In genomic region chr1:46407636-46408035, GRCh38 we compare ENCODE assay signal across 22 cellular contexts.
"Had no signal": no experiment of that assay in that cellular context is flagged by ENCODE, and none has a peak within 500 bp of the region (broad histone marks: within the 10 kb centered on the region; RNA-seq: fewer than 3 reads in every experiment).

No MANE protein-coding gene starts in this region.

- H3K36me3 ChIP-seq: uterus had no signal

- ATAC-seq: left lung; mucosa of descending colon; naive thymus-derived CD4-positive, alpha-beta T cell had no signal

- H3K27me3 Mint-ChIP-seq: activated CD4-positive, alpha-beta memory T cell treated with anti-CD3 and anti-CD28 coated beads for 36 hours; naive thymus-derived CD4-positive, alpha-beta T cell; stimulated activated naive CD8-positive, alpha-beta T cell treated with anti-CD3 and anti-CD28 coated beads, Interleukin-15, Interleukin-2, amounts not matched to agents 100 ng/mL and 50 ng/mL, for 24 hours had no signal

- H3K27me3 ChIP-seq: left lung, tibial nerve, uterus had no signal

- H3K4me3 ChIP-seq: coronary artery, left lung, mucosa of descending colon, tibial nerve, uterus had no signal

- H3K36me3 Mint-ChIP-seq: activated CD4-positive, alpha-beta memory T cell treated with anti-CD3 and anti-CD28 coated beads for 36 hours had no signal

- H3K4me3 Mint-ChIP-seq: activated CD4-positive, alpha-beta memory T cell treated with anti-CD3 and anti-CD28 coated beads for 36 hours; stimulated activated naive CD8-positive, alpha-beta T cell treated with anti-CD3 and anti-CD28 coated beads, Interleukin-15, Interleukin-2, amounts not matched to agents 100 ng/mL and 50 ng/mL, for 24 hours; T-helper 2 cell treated with Interferon-gamma antibody and Interleukin-4, amounts not matched to agents 5 μg/mL and 100 μg/mL, for 36 hours had no signal

- H3K9me3 Mint-ChIP-seq: activated CD4-positive, alpha-beta memory T cell treated with anti-CD3 and anti-CD28 coated beads for 36 hours; naive thymus-derived CD4-positive, alpha-beta T cell; stimulated activated naive CD8-positive, alpha-beta T cell treated with anti-CD3 and anti-CD28 coated beads, Interleukin-15, Interleukin-2, amounts not matched to agents 100 ng/mL and 50 ng/mL, for 24 hours; T-helper 2 cell treated with Interferon-gamma antibody and Interleukin-4, amounts not matched to agents 5 μg/mL and 100 μg/mL, for 36 hours had no signal

- H3K9me3 ChIP-seq: left lung, mucosa of descending colon, tibial nerve, uterus had no signal

- H3K27ac Mint-ChIP-seq: activated CD4-positive, alpha-beta memory T cell treated with anti-CD3 and anti-CD28 coated beads for 36 hours; naive thymus-derived CD4-positive, alpha-beta T cell; stimulated activated naive CD8-positive, alpha-beta T cell treated with anti-CD3 and anti-CD28 coated beads, Interleukin-15, Interleukin-2, amounts not matched to agents 100 ng/mL and 50 ng/mL, for 24 hours; T-helper 2 cell treated with Interferon-gamma antibody and Interleukin-4, amounts not matched to agents 5 μg/mL and 100 μg/mL, for 36 hours had no signal

- FAIRE-seq: endometrium, frontal cortex, TTC549 had no signal

- H3K27ac ChIP-seq: coronary artery, left lung, tibial nerve, uterus had no signal

- H3K4me1 ChIP-seq: uterus had no signal

- DNase-seq: activated CD4-positive, alpha-beta memory T cell treated with anti-CD3 and anti-CD28 coated beads for 36 hours; activated CD4-positive, alpha-beta T cell treated with anti-CD3 and anti-CD28 coated beads for 4 hours; activated naive CD4-positive, alpha-beta T cell; activated T-cell treated with anti-CD3 and anti-CD28 coated beads for 4 hours; anterior cingulate cortex; erythroblast; left lung; mammary epithelial cell; naive thymus-derived CD4-positive, alpha-beta T cell; nucleus accumbens; retina; stimulated activated CD4-positive, alpha-beta T cell treated with anti-CD3 and anti-CD28 coated beads, Interleukin-2, amount 100 ng/mL, for 24 hours; SW 1271; uterus had no signal
